ENCODE assay signal across 8 cellular contexts in genomic region chr6:148735996-148736395, GRCh38.
"Had no signal": no experiment of that assay in that cellular context is flagged by ENCODE, and none has a peak within 500 bp of the region (broad histone marks: within the 10 kb centered on the region; RNA-seq: fewer than 3 reads in every experiment).

No MANE protein-coding gene starts in this region.

- H3K27me3 ChIP-seq: sigmoid colon, stomach had no signal

- H3K4me3 ChIP-seq: sigmoid colon, stomach had no signal

- H3K9me3 ChIP-seq: sigmoid colon, stomach had no signal

- DNase-seq: activated T-cell treated with anti-CD3 and anti-CD28 coated beads for 4 hours; effector CD8-positive, alpha-beta T cell; nucleus accumbens; posterior cingulate gyrus; sigmoid colon; stimulated activated CD4-positive, alpha-beta T cell treated with anti-CD3 and anti-CD28 coated beads, Interleukin-4, amount 100 ng/mL, for 24 hours; stomach; WERI-Rb-1 had no signal

- H3K27ac ChIP-seq: sigmoid colon, stomach, WERI-Rb-1 had no signal

- H3K36me3 ChIP-seq: sigmoid colon, stomach, WERI-Rb-1 had no signal
